20 cellular contexts compared by ENCODE assay signal in the genomic region with DNA sequence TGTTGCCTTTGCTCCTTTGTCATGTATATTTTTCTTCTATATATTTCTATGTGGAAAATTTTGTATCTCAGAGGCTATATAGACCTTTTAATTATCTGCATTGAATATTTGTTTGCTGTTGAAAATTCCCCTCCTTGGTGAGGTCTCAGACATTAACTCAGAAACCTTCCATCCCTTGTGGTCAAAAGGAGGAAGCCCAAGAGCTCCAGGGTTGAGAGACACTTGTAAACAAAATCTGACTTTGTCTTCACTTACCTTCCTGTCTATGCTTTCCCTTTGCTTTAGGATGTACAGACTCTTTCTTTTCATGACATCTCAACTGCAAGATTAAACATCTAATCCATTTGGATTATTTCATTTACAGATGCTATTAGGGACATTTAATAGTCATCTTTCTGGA.
DNase-seq lines count a peak whose midpoint lies in the region; ATAC-seq and TF ChIP-seq lines count a peak whose summit lies in the region.
"Had no signal": no experiment of that assay in that cellular context is flagged by ENCODE, and none has a peak within 500 bp of the region (broad histone marks: within the 10 kb centered on the region; RNA-seq: fewer than 3 reads in every experiment).

No MANE protein-coding gene starts in this region.

- no peak for TF ChIP-seq CTCF in foreskin keratinocyte (conservative IDR thresholded peaks at IDR 0.05)

- H3K27ac ChIP-seq in foreskin keratinocyte, result no peak overlapping the region
- H3K27ac ChIP-seq: Peyer's patch had no signal

- H3K27me3 ChIP-seq in foreskin keratinocyte, result no peaks in the 10 kb centered on the region
- H3K27me3 ChIP-seq: Peyer's patch had no signal

- peak; percentile 73 for ATAC-seq in GM18868 (IDR thresholded peaks at IDR 0.05; ENCODE audit: unreplicated experiment)
- peak; percentile 49 for ATAC-seq in HG03095 (IDR thresholded peaks at IDR 0.05; ENCODE audit: unreplicated experiment)
- no peak for ATAC-seq in foreskin keratinocyte
- ATAC-seq: CD8-positive, alpha-beta T cell; SK-N-SH treated with all-trans-retinoic acid at 6 μM for 48 hours; T-cell had no signal

- no peaks in the 10 kb centered on the region for H3K4me1 ChIP-seq in foreskin keratinocyte
- H3K4me1 ChIP-seq: Peyer's patch had no signal

- DNase-seq in Kasumi-1 (lab: John Stamatoyannopoulos, UW) (peak; percentile 3 to 29), NCI-H226 (no peak), GOT3 (lab: John Stamatoyannopoulos, UW) (no peak), foreskin keratinocyte (no peak), AG08396 (ENCODE audit: low spot score) (no peak)
- DNase-seq: C1 segment of cervical spinal cord; CD8-positive, alpha-beta T cell; HFFc6; KG1; NCI-H1105; NCI-H146; NCI-H2029; NCI-H345; NCI-H524; NCI-H774; Peyer's patch; T-cell had no signal

Comparison
In these comparisons a context has a peak if more than half of its experiments do, and no peak if none do; other contexts are left out.
1. DNase-seq: peak in Kasumi-1 (2 of 2); none in NCI-H226 (single experiment), GOT3 (single experiment), foreskin keratinocyte (0 of 2) and AG08396 (single experiment).